In genomic region chr18:33052886-33053285, GRCh38 we compare ENCODE assay signal across 17 cellular contexts.
A peak's percentile ranks its signal among the peaks of the same experiment; 100 is the strongest.
DNase-seq lines count a peak whose midpoint lies in the region; ATAC-seq, FAIRE-seq and TF ChIP-seq lines count a peak whose summit lies in the region.
"Had no signal": no experiment of that assay in that cellular context is flagged by ENCODE, and none has a peak within 500 bp of the region (broad histone marks: within the 10 kb centered on the region; RNA-seq: fewer than 3 reads in every experiment).

No MANE protein-coding gene starts in this region.

- no peak overlapping the region for H3K4me2 ChIP-seq in GM23248 (ENCODE audit: unreplicated experiment)
- H3K4me2 ChIP-seq: BLaER1 had no signal

- CTCF ChIA-PET in activated CD4-positive, alpha-beta T cell treated with anti-CD3 and anti-CD28 coated beads for 36 hours (lab: Charles Lee), result no interaction called here

- H3K27me3 ChIP-seq in WERI-Rb-1 (ENCODE audit: insufficient read depth, low read depth, severe bottlenecking), result no peaks in the 10 kb centered on the region
- H3K27me3 ChIP-seq in GM23248 (replicated peaks; ENCODE audit: insufficient read depth), result no peaks in the 10 kb centered on the region
- H3K27me3 ChIP-seq: BLaER1 had no signal

- H3K36me3 Mint-ChIP-seq in activated CD4-positive, alpha-beta T cell treated with anti-CD3 and anti-CD28 coated beads for 36 hours (ENCODE audit: low read depth), result no peaks in the 10 kb centered on the region
- H3K36me3 Mint-ChIP-seq: CD8-positive, alpha-beta memory T cell had no signal

- no peaks in the 10 kb centered on the region for H3K9me3 Mint-ChIP-seq in activated CD4-positive, alpha-beta T cell treated with anti-CD3 and anti-CD28 coated beads for 36 hours (ENCODE audit: low read depth)

- peak; percentile 99 for FAIRE-seq in D721Med (lab: Jason Lieb, UNC)
- FAIRE-seq: GM18507 had no signal

- H2AFZ ChIP-seq in GM23248, result no peak overlapping the region

- intact Hi-C loops in activated CD4-positive, alpha-beta T cell treated with anti-CD3 and anti-CD28 coated beads for 36 hours (cut with DNase I, micrococcal nuclease), result no loop called here
- intact Hi-C loops in left cardiac atrium (cut with DNase I), result no loop called here

- no peak overlapping the region for H3K4me3 ChIP-seq in WERI-Rb-1 (ENCODE audit: low read depth, low read length)
- H3K4me3 ChIP-seq in GM23248, result no peak overlapping the region
- H3K4me3 ChIP-seq: BLaER1, HAP-1 had no signal

- no peaks in the 10 kb centered on the region for H4K20me1 ChIP-seq in GM23248 (ENCODE audit: insufficient read depth)
- H4K20me1 ChIP-seq: BLaER1 had no signal

- no peaks in the 10 kb centered on the region for H3K4me1 Mint-ChIP-seq in activated CD4-positive, alpha-beta T cell treated with anti-CD3 and anti-CD28 coated beads for 36 hours
- H3K4me1 Mint-ChIP-seq: CD8-positive, alpha-beta memory T cell had no signal

- no peaks in the 10 kb centered on the region for H3K9me3 ChIP-seq in WERI-Rb-1 (ENCODE audit: severe bottlenecking)
- H3K9me3 ChIP-seq in GM23248 (ENCODE audit: low read depth), result no peaks in the 10 kb centered on the region
- H3K9me3 ChIP-seq: BLaER1, Caco-2, HAP-1 had no signal

- H3K27ac ChIP-seq in WERI-Rb-1 (peak overlapping the region; percentile 73), GM23248 (no peak overlapping the region)
- H3K27ac ChIP-seq: BLaER1, HL-60 had no signal

- DNase-seq in D721Med (ENCODE audit: insufficient read length, low spot score) (no peak), NCI-H1092 treated with DMSO at 0.1 percent for 48 hours (lab: John Stamatoyannopoulos, UW) (peak; percentile 20), NCI-H82 (lab: John Stamatoyannopoulos, UW) (peak; percentile 96), WERI-Rb-1 (peak; percentile 53), GM23248 (no peak), left cardiac atrium (no peak)
- DNase-seq in activated CD4-positive, alpha-beta T cell treated with anti-CD3 and anti-CD28 coated beads for 36 hours, result no peak
- DNase-seq: 8988T; AML-193; Caco-2; CD8-positive, alpha-beta memory T cell; DMS 273 treated with DMSO at 0.1 percent for 48 hours; GOT3 had no signal

- no peaks in the 10 kb centered on the region for H3K9me2 ChIP-seq in GM23248 (ENCODE audit: insufficient read depth)

- H3K4me3 Mint-ChIP-seq in activated CD4-positive, alpha-beta T cell treated with anti-CD3 and anti-CD28 coated beads for 36 hours, result no peak overlapping the region
- H3K4me3 Mint-ChIP-seq: CD8-positive, alpha-beta memory T cell had no signal

- ATAC-seq in activated CD4-positive, alpha-beta T cell treated with anti-CD3 and anti-CD28 coated beads for 36 hours, result no peak
- ATAC-seq in left cardiac atrium, result no peak

- H3K27me3 Mint-ChIP-seq in activated CD4-positive, alpha-beta T cell treated with anti-CD3 and anti-CD28 coated beads for 36 hours, result no peaks in the 10 kb centered on the region
- H3K27me3 Mint-ChIP-seq: CD8-positive, alpha-beta memory T cell had no signal

- H3K9ac ChIP-seq in GM23248, result no peak overlapping the region
- H3K9ac ChIP-seq: BLaER1 had no signal

- POLR2A ChIA-PET in activated CD4-positive, alpha-beta T cell treated with anti-CD3 and anti-CD28 coated beads for 36 hours (lab: Charles Lee), result no interaction called here

- 20 to 27% methylated on average over 2 of the region's 2 CpGs for WGBS in GM23248 (ENCODE audit: low coverage in 1 of 2, low lambda C conversion rate in 2 of 2, missing lambda C conversion rate in 2 of 2), 2 experiments

- in situ Hi-C loops in GM23248 (cut with MboI), result no loop called here

- no peaks in the 10 kb centered on the region for H3K36me3 ChIP-seq in WERI-Rb-1
- H3K36me3 ChIP-seq in GM23248 (ENCODE audit: low read depth), result no peaks in the 10 kb centered on the region
- H3K36me3 ChIP-seq: BLaER1, HAP-1 had no signal

- TF ChIP-seq CTCF in D721Med (IDR thresholded peaks at IDR 0.05; ENCODE audit: insufficient read depth, missing control alignments) (no peak), WERI-Rb-1 (IDR thresholded peaks at IDR 0.05; ENCODE audit: low read depth, low read length) (no peak)

- no peaks in the 10 kb centered on the region for H3K4me1 ChIP-seq in GM23248 (ENCODE audit: insufficient read depth)
- H3K4me1 ChIP-seq: BLaER1, Caco-2, HAP-1 had no signal

- no peak overlapping the region for H3K27ac Mint-ChIP-seq in activated CD4-positive, alpha-beta T cell treated with anti-CD3 and anti-CD28 coated beads for 36 hours
- H3K27ac Mint-ChIP-seq: CD8-positive, alpha-beta memory T cell had no signal

- no peaks in the 10 kb centered on the region for H3F3A ChIP-seq in GM23248 (ENCODE audit: insufficient read depth)

- no peaks in the 10 kb centered on the region for H3K79me2 ChIP-seq in GM23248 (ENCODE audit: insufficient read depth)

Comparison
In these comparisons a context has a peak if more than half of its experiments do, and no peak if none do; other contexts are left out.
1. DNase-seq: peak in NCI-H1092 treated with DMSO at 0.1 percent for 48 hours (single experiment), NCI-H82 (single experiment) and WERI-Rb-1 (single experiment); none in D721Med (single experiment), activated CD4-positive, alpha-beta T cell treated with anti-CD3 and anti-CD28 coated beads for 36 hours (single experiment), GM23248 (single experiment) and left cardiac atrium (single experiment).